In genomic region chr2:174697267-174697666, GRCh38 we compare ENCODE assay signal across 8 cellular contexts.
A peak's percentile ranks its signal among the peaks of the same experiment; 100 is the strongest.
DNase-seq lines count a peak whose midpoint lies in the region; ATAC-seq and TF ChIP-seq lines count a peak whose summit lies in the region.

No MANE protein-coding gene starts in this region.

- DNase-seq in A172 (ENCODE audit: low spot score) (peak; percentile 60), NCI-H1048 (lab: John Stamatoyannopoulos, UW) (peak; percentile 7), T1000 (lab: John Stamatoyannopoulos, UW) (peak; percentile 19), body of pancreas (peak; percentile 44 to 63 (median 52)), inferior parietal cortex (ENCODE audit: extremely low spot score) (peak; percentile 80)
- peak; percentile 71 for DNase-seq in stimulated activated CD4-positive, alpha-beta T cell treated with anti-CD3 and anti-CD28 coated beads, Interleukin-4, amount 100 ng/mL, for 24 hours

- H3K27ac ChIP-seq in body of pancreas: no peak overlapping the region

- intact Hi-C loops in body of pancreas (cut with DNase I): no loop called here

- ATAC-seq in HG02678 (IDR thresholded peaks at IDR 0.05; ENCODE audit: unreplicated experiment) (peak; percentile 94), body of pancreas (peak; percentile 80)

- 2 to 6% methylated on average over 3 of the region's 3 CpGs for WGBS in body of pancreas, 2 donors

- no peaks in the 10 kb centered on the region for H3K4me1 ChIP-seq in body of pancreas

- no peaks in the 10 kb centered on the region for H3K36me3 ChIP-seq in body of pancreas (replicated peaks in 1 of 2; ENCODE audit: insufficient read depth in 1 of 2, low read depth in 2 of 2)

- no peaks in the 10 kb centered on the region for H3K27me3 ChIP-seq in body of pancreas

- H3K4me3 ChIP-seq in GM12875 (ENCODE audit: low read depth, low read length): no peak overlapping the region
- H3K4me3 ChIP-seq in body of pancreas: no peak overlapping the region

- no peak for TF ChIP-seq POLR2A in body of pancreas (IDR thresholded peaks at IDR 0.05)

- peak; percentile 94 for TF ChIP-seq CTCF in GM12875 (IDR thresholded peaks at IDR 0.05; ENCODE audit: borderline replicate concordance, insufficient read depth, low read depth, low read length)
- peak; percentile 55 to 76 (median 69) for TF ChIP-seq CTCF in body of pancreas (IDR thresholded peaks at IDR 0.05)

- H3K9me3 ChIP-seq in body of pancreas: no peaks in the 10 kb centered on the region

Comparison
In these comparisons a context has a peak if more than half of its experiments do, and no peak if none do; other contexts are left out.
1. DNase-seq: peak in every context shown above with its lines; median percentile 80 in inferior parietal cortex; 71 in stimulated activated CD4-positive, alpha-beta T cell treated with anti-CD3 and anti-CD28 coated beads, Interleukin-4, amount 100 ng/mL, for 24 hours; 60 in A172; 52 in body of pancreas; 19 in T1000; 7 in NCI-H1048.